ENCODE assay signal across 1 cellular context in genomic region chr5:38258319-38259061, GRCh38.
A peak's percentile ranks its signal among the peaks of the same experiment; 100 is the strongest.
TF ChIP-seq lines count a peak whose summit lies in the region.

Gene EGFLAM (plus strand): TSS chr5:38258559. CDS start chr5:38258755, 196 bp downstream.

TF ChIP-seq in HEK293, 187 proteins besides CTCF, POLR2A, EP300 and RAD21 (continued from another document):
- TF ChIP-seq, protein P1, sequence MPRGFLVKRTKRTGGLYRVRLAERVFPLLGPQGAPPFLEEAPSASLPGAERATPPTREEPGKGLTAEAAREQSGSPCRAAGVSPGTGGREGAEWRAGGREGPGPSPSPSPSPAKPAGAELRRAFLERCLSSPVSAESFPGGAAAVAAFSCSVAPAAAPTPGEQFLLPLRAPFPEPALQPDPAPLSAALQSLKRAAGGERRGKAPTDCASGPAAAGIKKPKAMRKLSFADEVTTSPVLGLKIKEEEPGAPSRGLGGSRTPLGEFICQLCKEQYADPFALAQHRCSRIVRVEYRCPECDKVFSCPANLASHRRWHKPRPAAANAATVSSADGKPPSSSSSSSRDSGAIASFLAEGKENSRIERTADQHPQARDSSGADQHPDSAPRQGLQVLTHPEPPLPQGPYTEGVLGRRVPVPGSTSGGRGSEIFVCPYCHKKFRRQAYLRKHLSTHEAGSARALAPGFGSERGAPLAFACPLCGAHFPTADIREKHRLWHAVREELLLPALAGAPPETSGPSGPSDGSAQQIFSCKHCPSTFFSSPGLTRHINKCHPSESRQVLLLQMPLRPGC (tag by site-specific recombination; IDR thresholded peaks at IDR 0.05): no peak
- no peak for TF ChIP-seq FEZF1 (tag by site-specific recombination; IDR thresholded peaks at IDR 0.05)
- TF ChIP-seq ZIC2 (tag by site-specific recombination; IDR thresholded peaks at IDR 0.05): peak; percentile 62
- TF ChIP-seq, protein P2, sequence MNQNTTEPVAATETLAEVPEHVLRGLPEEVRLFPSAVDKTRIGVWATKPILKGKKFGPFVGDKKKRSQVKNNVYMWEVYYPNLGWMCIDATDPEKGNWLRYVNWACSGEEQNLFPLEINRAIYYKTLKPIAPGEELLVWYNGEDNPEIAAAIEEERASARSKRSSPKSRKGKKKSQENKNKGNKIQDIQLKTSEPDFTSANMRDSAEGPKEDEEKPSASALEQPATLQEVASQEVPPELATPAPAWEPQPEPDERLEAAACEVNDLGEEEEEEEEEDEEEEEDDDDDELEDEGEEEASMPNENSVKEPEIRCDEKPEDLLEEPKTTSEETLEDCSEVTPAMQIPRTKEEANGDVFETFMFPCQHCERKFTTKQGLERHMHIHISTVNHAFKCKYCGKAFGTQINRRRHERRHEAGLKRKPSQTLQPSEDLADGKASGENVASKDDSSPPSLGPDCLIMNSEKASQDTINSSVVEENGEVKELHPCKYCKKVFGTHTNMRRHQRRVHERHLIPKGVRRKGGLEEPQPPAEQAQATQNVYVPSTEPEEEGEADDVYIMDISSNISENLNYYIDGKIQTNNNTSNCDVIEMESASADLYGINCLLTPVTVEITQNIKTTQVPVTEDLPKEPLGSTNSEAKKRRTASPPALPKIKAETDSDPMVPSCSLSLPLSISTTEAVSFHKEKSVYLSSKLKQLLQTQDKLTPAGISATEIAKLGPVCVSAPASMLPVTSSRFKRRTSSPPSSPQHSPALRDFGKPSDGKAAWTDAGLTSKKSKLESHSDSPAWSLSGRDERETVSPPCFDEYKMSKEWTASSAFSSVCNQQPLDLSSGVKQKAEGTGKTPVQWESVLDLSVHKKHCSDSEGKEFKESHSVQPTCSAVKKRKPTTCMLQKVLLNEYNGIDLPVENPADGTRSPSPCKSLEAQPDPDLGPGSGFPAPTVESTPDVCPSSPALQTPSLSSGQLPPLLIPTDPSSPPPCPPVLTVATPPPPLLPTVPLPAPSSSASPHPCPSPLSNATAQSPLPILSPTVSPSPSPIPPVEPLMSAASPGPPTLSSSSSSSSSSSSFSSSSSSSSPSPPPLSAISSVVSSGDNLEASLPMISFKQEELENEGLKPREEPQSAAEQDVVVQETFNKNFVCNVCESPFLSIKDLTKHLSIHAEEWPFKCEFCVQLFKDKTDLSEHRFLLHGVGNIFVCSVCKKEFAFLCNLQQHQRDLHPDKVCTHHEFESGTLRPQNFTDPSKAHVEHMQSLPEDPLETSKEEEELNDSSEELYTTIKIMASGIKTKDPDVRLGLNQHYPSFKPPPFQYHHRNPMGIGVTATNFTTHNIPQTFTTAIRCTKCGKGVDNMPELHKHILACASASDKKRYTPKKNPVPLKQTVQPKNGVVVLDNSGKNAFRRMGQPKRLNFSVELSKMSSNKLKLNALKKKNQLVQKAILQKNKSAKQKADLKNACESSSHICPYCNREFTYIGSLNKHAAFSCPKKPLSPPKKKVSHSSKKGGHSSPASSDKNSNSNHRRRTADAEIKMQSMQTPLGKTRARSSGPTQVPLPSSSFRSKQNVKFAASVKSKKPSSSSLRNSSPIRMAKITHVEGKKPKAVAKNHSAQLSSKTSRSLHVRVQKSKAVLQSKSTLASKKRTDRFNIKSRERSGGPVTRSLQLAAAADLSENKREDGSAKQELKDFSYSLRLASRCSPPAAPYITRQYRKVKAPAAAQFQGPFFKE (tag by site-specific recombination; IDR thresholded peaks at IDR 0.05; ENCODE audit: borderline replicate concordance): no peak
- TF ChIP-seq ZNF202 (tag by site-specific recombination; IDR thresholded peaks at IDR 0.05; ENCODE audit: borderline replicate concordance): no peak
- TF ChIP-seq ZNF768 (tag by site-specific recombination; IDR thresholded peaks at IDR 0.05): no peak; the same call in 1 of the 2 replicates
- 0 out of 2 replicates have a peak, but pooled peaks have one; percentile 22 for TF ChIP-seq ZSCAN30 (tag by site-specific recombination; IDR thresholded peaks at IDR 0.05)
- TF ChIP-seq SP2 (tag by site-specific recombination; IDR thresholded peaks at IDR 0.05): peak; percentile 50
- 0 out of 2 replicates have a peak, but pooled peaks have one; percentile 17 for TF ChIP-seq WT1 (tag by site-specific recombination; IDR thresholded peaks at IDR 0.05)
- TF ChIP-seq ZNF658 (tag by site-specific recombination; IDR thresholded peaks at IDR 0.05): no peak
- TF ChIP-seq ZBTB21 (tag by site-specific recombination; IDR thresholded peaks at IDR 0.05): no peak
- no peak for TF ChIP-seq ZSCAN16 (tag by site-specific recombination; IDR thresholded peaks at IDR 0.05)
- no peak for TF ChIP-seq ZNF530 (tag by site-specific recombination; IDR thresholded peaks at IDR 0.05; ENCODE audit: low read depth)
- no peak for TF ChIP-seq ZNF366 (tag by site-specific recombination; conservative IDR thresholded peaks at IDR 0.05)
- peak; percentile 83 for TF ChIP-seq ZNF341 (tag by site-specific recombination; IDR thresholded peaks at IDR 0.05; ENCODE audit: low read depth)
- no peak for TF ChIP-seq SCRT2 (tag by site-specific recombination; IDR thresholded peaks at IDR 0.05)
- TF ChIP-seq ZNF394 (tag by site-specific recombination; IDR thresholded peaks at IDR 0.05; ENCODE audit: borderline replicate concordance): no peak
- no peak for TF ChIP-seq ZNF19 (tag by site-specific recombination; IDR thresholded peaks at IDR 0.05; ENCODE audit: low read depth)
- no peak for TF ChIP-seq ZNF426 (tag by site-specific recombination; IDR thresholded peaks at IDR 0.05)
- TF ChIP-seq ZNF433 (tag by site-specific recombination; IDR thresholded peaks at IDR 0.05; ENCODE audit: low read depth): no peak
- TF ChIP-seq, protein P3, sequence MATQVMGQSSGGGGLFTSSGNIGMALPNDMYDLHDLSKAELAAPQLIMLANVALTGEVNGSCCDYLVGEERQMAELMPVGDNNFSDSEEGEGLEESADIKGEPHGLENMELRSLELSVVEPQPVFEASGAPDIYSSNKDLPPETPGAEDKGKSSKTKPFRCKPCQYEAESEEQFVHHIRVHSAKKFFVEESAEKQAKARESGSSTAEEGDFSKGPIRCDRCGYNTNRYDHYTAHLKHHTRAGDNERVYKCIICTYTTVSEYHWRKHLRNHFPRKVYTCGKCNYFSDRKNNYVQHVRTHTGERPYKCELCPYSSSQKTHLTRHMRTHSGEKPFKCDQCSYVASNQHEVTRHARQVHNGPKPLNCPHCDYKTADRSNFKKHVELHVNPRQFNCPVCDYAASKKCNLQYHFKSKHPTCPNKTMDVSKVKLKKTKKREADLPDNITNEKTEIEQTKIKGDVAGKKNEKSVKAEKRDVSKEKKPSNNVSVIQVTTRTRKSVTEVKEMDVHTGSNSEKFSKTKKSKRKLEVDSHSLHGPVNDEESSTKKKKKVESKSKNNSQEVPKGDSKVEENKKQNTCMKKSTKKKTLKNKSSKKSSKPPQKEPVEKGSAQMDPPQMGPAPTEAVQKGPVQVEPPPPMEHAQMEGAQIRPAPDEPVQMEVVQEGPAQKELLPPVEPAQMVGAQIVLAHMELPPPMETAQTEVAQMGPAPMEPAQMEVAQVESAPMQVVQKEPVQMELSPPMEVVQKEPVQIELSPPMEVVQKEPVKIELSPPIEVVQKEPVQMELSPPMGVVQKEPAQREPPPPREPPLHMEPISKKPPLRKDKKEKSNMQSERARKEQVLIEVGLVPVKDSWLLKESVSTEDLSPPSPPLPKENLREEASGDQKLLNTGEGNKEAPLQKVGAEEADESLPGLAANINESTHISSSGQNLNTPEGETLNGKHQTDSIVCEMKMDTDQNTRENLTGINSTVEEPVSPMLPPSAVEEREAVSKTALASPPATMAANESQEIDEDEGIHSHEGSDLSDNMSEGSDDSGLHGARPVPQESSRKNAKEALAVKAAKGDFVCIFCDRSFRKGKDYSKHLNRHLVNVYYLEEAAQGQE (tag by site-specific recombination; IDR thresholded peaks at IDR 0.05): no peak
- no peak for TF ChIP-seq ZSCAN5A (tag by site-specific recombination; IDR thresholded peaks at IDR 0.05)
- TF ChIP-seq ZNF214 (tag by site-specific recombination; IDR thresholded peaks at IDR 0.05; ENCODE audit: borderline replicate concordance): no peak
- no peak for TF ChIP-seq ZNF121 (tag by site-specific recombination; IDR thresholded peaks at IDR 0.05)
- no peak for TF ChIP-seq ZFP41 (tag by site-specific recombination; IDR thresholded peaks at IDR 0.05; ENCODE audit: borderline replicate concordance)
- TF ChIP-seq, protein P4, sequence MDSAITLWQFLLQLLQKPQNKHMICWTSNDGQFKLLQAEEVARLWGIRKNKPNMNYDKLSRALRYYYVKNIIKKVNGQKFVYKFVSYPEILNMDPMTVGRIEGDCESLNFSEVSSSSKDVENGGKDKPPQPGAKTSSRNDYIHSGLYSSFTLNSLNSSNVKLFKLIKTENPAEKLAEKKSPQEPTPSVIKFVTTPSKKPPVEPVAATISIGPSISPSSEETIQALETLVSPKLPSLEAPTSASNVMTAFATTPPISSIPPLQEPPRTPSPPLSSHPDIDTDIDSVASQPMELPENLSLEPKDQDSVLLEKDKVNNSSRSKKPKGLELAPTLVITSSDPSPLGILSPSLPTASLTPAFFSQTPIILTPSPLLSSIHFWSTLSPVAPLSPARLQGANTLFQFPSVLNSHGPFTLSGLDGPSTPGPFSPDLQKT (IDR thresholded peaks at IDR 0.05; ENCODE audit: borderline replicate concordance, low read depth, low read length): no peak
- TF ChIP-seq ZNF830 (tag by site-specific recombination; IDR thresholded peaks at IDR 0.05; ENCODE audit: low read depth): no peak
- TF ChIP-seq IKZF3 (tag by site-specific recombination; IDR thresholded peaks at IDR 0.05): no peak
- no peak for TF ChIP-seq ZNF677 (tag by site-specific recombination; IDR thresholded peaks at IDR 0.05)
- TF ChIP-seq ZNF280C (tag by site-specific recombination; IDR thresholded peaks at IDR 0.05): no peak
- no peak for TF ChIP-seq TSHZ1 (tag by site-specific recombination; IDR thresholded peaks at IDR 0.05; ENCODE audit: borderline replicate concordance)
- no peak for TF ChIP-seq ZNF132 (tag by site-specific recombination; IDR thresholded peaks at IDR 0.05; ENCODE audit: borderline replicate concordance)
- TF ChIP-seq ZNF629 (tag by site-specific recombination; IDR thresholded peaks at IDR 0.05): peak; percentile 37; the same call in 1 of the 2 replicates
- no peak for TF ChIP-seq ZNF624 (tag by site-specific recombination; IDR thresholded peaks at IDR 0.05)
